In the genomic region with DNA sequence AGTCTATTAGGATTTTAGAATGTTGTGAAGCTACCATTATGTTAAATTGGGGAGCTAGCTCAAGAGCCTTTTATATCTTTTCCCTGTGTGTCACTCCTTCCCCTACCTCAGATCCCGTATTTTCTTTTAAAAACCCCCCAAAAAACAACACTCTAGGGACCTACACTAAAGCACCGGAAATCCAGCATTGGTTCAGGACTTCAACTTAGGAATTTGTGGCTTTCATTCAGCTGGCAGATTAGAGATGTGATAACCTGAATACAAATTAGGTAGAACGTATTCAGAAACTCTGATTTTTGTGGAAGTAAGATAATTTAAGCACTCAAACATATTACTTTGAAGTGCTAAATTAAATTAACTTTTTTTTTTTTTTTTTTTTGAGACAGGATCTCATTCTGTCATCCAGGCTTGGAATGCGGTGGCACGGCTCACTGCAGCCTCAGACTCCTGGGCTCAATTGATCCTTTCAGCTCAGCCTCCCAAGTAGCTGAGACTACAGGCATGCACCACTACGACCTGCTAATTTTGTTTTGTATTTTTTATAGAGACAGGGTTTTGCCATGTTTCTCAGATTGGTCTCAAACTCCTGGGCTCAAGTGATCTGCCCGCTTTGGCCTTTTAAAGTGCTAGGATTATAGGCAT, we compare ENCODE assay signal across 3 cellular contexts.
TF ChIP-seq lines count a peak whose summit lies in the region.

No MANE protein-coding gene starts in this region.

TF ChIP-seq in GM23338, 12 proteins besides CTCF, POLR2A, EP300 and RAD21:
- no peak for TF ChIP-seq JUNB (IDR thresholded peaks at IDR 0.05; ENCODE audit: unreplicated experiment)
- TF ChIP-seq, protein P1, sequence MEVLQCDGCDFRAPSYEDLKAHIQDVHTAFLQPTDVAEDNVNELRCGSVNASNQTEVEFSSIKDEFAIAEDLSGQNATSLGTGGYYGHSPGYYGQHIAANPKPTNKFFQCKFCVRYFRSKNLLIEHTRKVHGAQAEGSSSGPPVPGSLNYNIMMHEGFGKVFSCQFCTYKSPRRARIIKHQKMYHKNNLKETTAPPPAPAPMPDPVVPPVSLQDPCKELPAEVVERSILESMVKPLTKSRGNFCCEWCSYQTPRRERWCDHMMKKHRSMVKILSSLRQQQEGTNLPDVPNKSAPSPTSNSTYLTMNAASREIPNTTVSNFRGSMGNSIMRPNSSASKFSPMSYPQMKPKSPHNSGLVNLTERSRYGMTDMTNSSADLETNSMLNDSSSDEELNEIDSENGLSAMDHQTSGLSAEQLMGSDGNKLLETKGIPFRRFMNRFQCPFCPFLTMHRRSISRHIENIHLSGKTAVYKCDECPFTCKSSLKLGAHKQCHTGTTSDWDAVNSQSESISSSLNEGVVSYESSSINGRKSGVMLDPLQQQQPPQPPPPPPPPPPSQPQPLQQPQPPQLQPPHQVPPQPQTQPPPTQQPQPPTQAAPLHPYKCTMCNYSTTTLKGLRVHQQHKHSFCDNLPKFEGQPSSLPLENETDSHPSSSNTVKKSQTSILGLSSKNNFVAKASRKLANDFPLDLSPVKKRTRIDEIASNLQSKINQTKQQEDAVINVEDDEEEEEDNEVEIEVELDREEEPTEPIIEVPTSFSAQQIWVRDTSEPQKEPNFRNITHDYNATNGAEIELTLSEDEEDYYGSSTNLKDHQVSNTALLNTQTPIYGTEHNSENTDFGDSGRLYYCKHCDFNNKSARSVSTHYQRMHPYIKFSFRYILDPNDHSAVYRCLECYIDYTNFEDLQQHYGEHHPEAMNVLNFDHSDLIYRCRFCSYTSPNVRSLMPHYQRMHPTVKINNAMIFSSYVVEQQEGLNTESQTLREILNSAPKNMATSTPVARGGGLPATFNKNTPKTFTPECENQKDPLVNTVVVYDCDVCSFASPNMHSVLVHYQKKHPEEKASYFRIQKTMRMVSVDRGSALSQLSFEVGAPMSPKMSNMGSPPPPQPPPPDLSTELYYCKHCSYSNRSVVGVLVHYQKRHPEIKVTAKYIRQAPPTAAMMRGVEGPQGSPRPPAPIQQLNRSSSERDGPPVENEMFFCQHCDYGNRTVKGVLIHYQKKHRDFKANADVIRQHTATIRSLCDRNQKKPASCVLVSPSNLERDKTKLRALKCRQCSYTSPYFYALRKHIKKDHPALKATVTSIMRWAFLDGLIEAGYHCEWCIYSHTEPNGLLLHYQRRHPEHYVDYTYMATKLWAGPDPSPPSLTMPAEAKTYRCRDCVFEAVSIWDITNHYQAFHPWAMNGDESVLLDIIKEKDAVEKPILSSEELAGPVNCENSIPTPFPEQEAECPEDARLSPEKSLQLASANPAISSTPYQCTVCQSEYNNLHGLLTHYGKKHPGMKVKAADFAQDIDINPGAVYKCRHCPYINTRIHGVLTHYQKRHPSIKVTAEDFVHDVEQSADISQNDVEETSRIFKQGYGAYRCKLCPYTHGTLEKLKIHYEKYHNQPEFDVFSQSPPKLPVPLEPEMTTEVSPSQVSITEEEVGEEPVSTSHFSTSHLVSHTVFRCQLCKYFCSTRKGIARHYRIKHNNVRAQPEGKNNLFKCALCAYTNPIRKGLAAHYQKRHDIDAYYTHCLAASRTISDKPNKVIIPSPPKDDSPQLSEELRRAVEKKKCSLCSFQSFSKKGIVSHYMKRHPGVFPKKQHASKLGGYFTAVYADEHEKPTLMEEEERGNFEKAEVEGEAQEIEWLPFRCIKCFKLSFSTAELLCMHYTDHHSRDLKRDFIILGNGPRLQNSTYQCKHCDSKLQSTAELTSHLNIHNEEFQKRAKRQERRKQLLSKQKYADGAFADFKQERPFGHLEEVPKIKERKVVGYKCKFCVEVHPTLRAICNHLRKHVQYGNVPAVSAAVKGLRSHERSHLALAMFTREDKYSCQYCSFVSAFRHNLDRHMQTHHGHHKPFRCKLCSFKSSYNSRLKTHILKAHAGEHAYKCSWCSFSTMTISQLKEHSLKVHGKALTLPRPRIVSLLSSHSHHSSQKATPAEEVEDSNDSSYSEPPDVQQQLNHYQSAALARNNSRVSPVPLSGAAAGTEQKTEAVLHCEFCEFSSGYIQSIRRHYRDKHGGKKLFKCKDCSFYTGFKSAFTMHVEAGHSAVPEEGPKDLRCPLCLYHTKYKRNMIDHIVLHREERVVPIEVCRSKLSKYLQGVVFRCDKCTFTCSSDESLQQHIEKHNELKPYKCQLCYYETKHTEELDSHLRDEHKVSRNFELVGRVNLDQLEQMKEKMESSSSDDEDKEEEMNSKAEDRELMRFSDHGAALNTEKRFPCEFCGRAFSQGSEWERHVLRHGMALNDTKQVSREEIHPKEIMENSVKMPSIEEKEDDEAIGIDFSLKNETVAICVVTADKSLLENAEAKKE (CRISPR knock-in tag; IDR thresholded peaks at IDR 0.05) = no peak
- no peak for TF ChIP-seq NANOG (IDR thresholded peaks at IDR 0.05; ENCODE audit: borderline replicate concordance)
TF ChIP-seq in GM23338: peak in this region for 0.

TF ChIP-seq in WTC11, 78 proteins besides CTCF, POLR2A, EP300 and RAD21 (continues in another document):
- TF ChIP-seq, protein P2, sequence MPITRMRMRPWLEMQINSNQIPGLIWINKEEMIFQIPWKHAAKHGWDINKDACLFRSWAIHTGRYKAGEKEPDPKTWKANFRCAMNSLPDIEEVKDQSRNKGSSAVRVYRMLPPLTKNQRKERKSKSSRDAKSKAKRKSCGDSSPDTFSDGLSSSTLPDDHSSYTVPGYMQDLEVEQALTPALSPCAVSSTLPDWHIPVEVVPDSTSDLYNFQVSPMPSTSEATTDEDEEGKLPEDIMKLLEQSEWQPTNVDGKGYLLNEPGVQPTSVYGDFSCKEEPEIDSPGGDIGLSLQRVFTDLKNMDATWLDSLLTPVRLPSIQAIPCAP (CRISPR knock-in tag; IDR thresholded peaks at IDR 0.05) = no peak
- TF ChIP-seq TEAD4 (CRISPR knock-in tag; IDR thresholded peaks at IDR 0.05) (no peak), NFE2L1 (CRISPR knock-in tag; IDR thresholded peaks at IDR 0.05) (no peak), JUN (CRISPR knock-in tag; IDR thresholded peaks at IDR 0.05) (no peak), GRHL2 (CRISPR knock-in tag; IDR thresholded peaks at IDR 0.05; ENCODE audit: insufficient replicate concordance, severe bottlenecking) (no peak), ZNF671 (CRISPR knock-in tag; IDR thresholded peaks at IDR 0.05) (no peak), HMGA2 (CRISPR knock-in tag; IDR thresholded peaks at IDR 0.05) (no peak), SMAD4 (CRISPR knock-in tag; IDR thresholded peaks at IDR 0.05) (no peak), GTF2I (CRISPR knock-in tag; conservative IDR thresholded peaks at IDR 0.05) (no peak), PRRX2 (CRISPR knock-in tag; IDR thresholded peaks at IDR 0.05) (no peak), ZBTB21 (CRISPR knock-in tag; IDR thresholded peaks at IDR 0.05; ENCODE audit: borderline replicate concordance) (no peak), SP1 (CRISPR knock-in tag; conservative IDR thresholded peaks at IDR 0.05) (no peak), ZNF396 (CRISPR knock-in tag; IDR thresholded peaks at IDR 0.05; ENCODE audit: borderline replicate concordance) (no peak)
- TF ChIP-seq, protein P3, sequence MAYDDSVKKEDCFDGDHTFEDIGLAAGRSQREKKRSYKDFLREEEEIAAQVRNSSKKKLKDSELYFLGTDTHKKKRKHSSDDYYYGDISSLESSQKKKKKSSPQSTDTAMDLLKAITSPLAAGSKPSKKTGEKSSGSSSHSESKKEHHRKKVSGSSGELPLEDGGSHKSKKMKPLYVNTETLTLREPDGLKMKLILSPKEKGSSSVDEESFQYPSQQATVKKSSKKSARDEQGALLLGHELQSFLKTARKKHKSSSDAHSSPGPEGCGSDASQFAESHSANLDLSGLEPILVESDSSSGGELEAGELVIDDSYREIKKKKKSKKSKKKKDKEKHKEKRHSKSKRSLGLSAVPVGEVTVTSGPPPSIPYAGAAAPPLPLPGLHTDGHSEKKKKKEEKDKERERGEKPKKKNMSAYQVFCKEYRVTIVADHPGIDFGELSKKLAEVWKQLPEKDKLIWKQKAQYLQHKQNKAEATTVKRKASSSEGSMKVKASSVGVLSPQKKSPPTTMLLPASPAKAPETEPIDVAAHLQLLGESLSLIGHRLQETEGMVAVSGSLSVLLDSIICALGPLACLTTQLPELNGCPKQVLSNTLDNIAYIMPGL (CRISPR knock-in tag; IDR thresholded peaks at IDR 0.05) = no peak
- TF ChIP-seq, protein P4, sequence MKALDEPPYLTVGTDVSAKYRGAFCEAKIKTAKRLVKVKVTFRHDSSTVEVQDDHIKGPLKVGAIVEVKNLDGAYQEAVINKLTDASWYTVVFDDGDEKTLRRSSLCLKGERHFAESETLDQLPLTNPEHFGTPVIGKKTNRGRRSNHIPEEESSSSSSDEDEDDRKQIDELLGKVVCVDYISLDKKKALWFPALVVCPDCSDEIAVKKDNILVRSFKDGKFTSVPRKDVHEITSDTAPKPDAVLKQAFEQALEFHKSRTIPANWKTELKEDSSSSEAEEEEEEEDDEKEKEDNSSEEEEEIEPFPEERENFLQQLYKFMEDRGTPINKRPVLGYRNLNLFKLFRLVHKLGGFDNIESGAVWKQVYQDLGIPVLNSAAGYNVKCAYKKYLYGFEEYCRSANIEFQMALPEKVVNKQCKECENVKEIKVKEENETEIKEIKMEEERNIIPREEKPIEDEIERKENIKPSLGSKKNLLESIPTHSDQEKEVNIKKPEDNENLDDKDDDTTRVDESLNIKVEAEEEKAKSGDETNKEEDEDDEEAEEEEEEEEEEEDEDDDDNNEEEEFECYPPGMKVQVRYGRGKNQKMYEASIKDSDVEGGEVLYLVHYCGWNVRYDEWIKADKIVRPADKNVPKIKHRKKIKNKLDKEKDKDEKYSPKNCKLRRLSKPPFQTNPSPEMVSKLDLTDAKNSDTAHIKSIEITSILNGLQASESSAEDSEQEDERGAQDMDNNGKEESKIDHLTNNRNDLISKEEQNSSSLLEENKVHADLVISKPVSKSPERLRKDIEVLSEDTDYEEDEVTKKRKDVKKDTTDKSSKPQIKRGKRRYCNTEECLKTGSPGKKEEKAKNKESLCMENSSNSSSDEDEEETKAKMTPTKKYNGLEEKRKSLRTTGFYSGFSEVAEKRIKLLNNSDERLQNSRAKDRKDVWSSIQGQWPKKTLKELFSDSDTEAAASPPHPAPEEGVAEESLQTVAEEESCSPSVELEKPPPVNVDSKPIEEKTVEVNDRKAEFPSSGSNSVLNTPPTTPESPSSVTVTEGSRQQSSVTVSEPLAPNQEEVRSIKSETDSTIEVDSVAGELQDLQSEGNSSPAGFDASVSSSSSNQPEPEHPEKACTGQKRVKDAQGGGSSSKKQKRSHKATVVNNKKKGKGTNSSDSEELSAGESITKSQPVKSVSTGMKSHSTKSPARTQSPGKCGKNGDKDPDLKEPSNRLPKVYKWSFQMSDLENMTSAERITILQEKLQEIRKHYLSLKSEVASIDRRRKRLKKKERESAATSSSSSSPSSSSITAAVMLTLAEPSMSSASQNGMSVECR (CRISPR knock-in tag; IDR thresholded peaks at IDR 0.05; ENCODE audit: borderline replicate concordance) = no peak

TF ChIP-seq in endothelial cell of umbilical vein, 7 proteins besides CTCF, POLR2A, EP300 and RAD21:
- TF ChIP-seq GATA2 (IDR thresholded peaks at IDR 0.05; ENCODE audit: insufficient read depth, insufficient read length, low read depth, low read length) = peak; percentile 14
- TF ChIP-seq, protein P5, sequence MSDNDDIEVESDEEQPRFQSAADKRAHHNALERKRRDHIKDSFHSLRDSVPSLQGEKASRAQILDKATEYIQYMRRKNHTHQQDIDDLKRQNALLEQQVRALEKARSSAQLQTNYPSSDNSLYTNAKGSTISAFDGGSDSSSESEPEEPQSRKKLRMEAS (IDR thresholded peaks at IDR 0.05; ENCODE audit: insufficient read depth, insufficient read length) = no peak
